ENCODE assay signal across 20 cellular contexts in the genomic region with DNA sequence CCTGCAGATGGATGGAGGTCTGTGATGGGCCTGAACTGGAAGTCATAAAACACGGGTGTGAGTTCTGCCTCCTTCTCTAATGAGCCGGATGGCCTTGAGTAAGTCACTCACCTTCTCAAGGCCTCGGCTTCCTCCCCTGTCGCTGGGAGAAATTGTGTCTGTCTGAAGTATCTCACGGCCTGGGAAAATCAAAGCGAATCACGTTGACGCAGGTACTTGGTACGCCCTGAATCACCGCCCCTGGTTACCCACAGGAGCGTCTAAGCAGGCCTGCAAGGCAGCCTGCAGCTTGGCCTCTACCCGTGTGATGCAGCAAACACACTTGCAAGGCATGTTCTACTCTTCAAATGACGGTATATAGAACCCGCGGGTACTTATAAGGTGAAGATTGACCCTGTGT. TPM values are rescaled to one million over a fixed set of nuclear protein-coding genes. Genes with fewer than 3 reads are reported as not detected.
A peak's percentile ranks its signal among the peaks of the same experiment; 100 is the strongest.
DNase-seq lines count a peak whose midpoint lies in the region; ATAC-seq, FAIRE-seq and TF ChIP-seq lines count a peak whose summit lies in the region.
"Had no signal": no experiment of that assay in that cellular context is flagged by ENCODE, and none has a peak within 500 bp of the region (broad histone marks: within the 10 kb centered on the region; RNA-seq: fewer than 3 reads in every experiment).

No MANE protein-coding gene starts in this region.

- no peaks in the 10 kb centered on the region for H3K36me3 ChIP-seq in left ventricle myocardium inferior
- H3K36me3 ChIP-seq in kidney (ENCODE audit: control insufficient read depth in 1 of 2, insufficient read depth in 2 of 2, low read length in 2 of 2): no peaks in the 10 kb centered on the region
- no peaks in the 10 kb centered on the region for H3K36me3 ChIP-seq in sigmoid colon
- H3K36me3 ChIP-seq in uterus: no peaks in the 10 kb centered on the region
- no peaks in the 10 kb centered on the region for H3K36me3 ChIP-seq in mucosa of descending colon (ENCODE audit: low read depth)
- H3K36me3 ChIP-seq: BLaER1 had no signal

- ATAC-seq in Right ventricle myocardium superior (ENCODE audit: poor library complexity) (no peak), GM19023 (IDR thresholded peaks at IDR 0.05; ENCODE audit: unreplicated experiment) (no peak), mucosa of descending colon (no peak)

- no peaks in the 10 kb centered on the region for H3K27me3 ChIP-seq in left ventricle myocardium inferior (ENCODE audit: low read depth)
- no peaks in the 10 kb centered on the region for H3K27me3 ChIP-seq in sigmoid colon
- H3K27me3 ChIP-seq in uterus: no peaks in the 10 kb centered on the region
- H3K27me3 ChIP-seq: BLaER1 had no signal

- no peaks in the 10 kb centered on the region for H3K9me3 ChIP-seq in left ventricle myocardium inferior (replicated peaks)
- H3K9me3 ChIP-seq in kidney (ENCODE audit: control insufficient read depth in 1 of 2, low read length in 2 of 2): no peaks in the 10 kb centered on the region
- no peaks in the 10 kb centered on the region for H3K9me3 ChIP-seq in sigmoid colon
- H3K9me3 ChIP-seq in uterus: no peaks in the 10 kb centered on the region
- no peaks in the 10 kb centered on the region for H3K9me3 ChIP-seq in mucosa of descending colon

- 89 to 91% methylated on average over 15 of the region's 15 CpGs for whole genome bisulfite sequencing in sigmoid colon, 2 donors

- no peak for FAIRE-seq in kidney (lab: Jason Lieb, UNC)
- FAIRE-seq: A204.1 had no signal

- H3K4me1 ChIP-seq in left ventricle myocardium inferior (peaks cover 26% of the 10 kb centered on the region), kidney (ENCODE audit: control insufficient read depth in 1 of 2, insufficient read depth in 1 of 2, low read depth in 1 of 2, low read length in 2 of 2) (no peaks in the 10 kb centered on the region), sigmoid colon (peaks cover 0 to 13% (median 11%) of the 10 kb centered on the region in 4 donors), uterus (no peaks in the 10 kb centered on the region), mucosa of descending colon (ENCODE audit: low read depth) (peaks cover 2% of the 10 kb centered on the region)

- TF ChIP-seq POLR2A in sigmoid colon (IDR thresholded peaks at IDR 0.05): no peak
- no peak for TF ChIP-seq POLR2A in uterus (IDR thresholded peaks at IDR 0.05)

- DNase-seq in left ventricle myocardium inferior (no peak), Right ventricle myocardium superior (no peak), kidney (no peak), sigmoid colon (no peak), uterus (no peak), mucosa of descending colon (no peak), epidermal melanocyte (ENCODE audit: insufficient read length, low spot score) (no peak)
- DNase-seq: CD8-positive, alpha-beta memory T cell; DMS79 treated with DMSO at 0.1 percent for 48 hours; GM23248; NCI-H1417 treated with DMSO at 0.1 percent for 48 hours; NCI-H2029; NCI-H2171; NCI-H446 treated with DMSO at 0.1 percent for 48 hours; NK-92 treated with Interleukin-12 subunit alpha and Interleukin-12 subunit beta, amount 100 ng/mL, for 24 hours had no signal

- H3K27ac ChIP-seq in left ventricle myocardium inferior (replicated peaks) (peak overlapping the region; percentile 86), kidney (ENCODE audit: low read depth in 2 of 2, low read length in 2 of 2) (peak overlapping the region; percentile 63), sigmoid colon (peak overlapping the region in 3 of 4 donors; percentile 18 to 58 (median 21)), uterus (peak overlapping the region; percentile 27 to 43)
- H3K27ac ChIP-seq: BLaER1, GM23248 had no signal

- H3K4me3 ChIP-seq in left ventricle myocardium inferior: no peak overlapping the region
- no peak overlapping the region for H3K4me3 ChIP-seq in kidney (ENCODE audit: low read length in 2 of 2)
- no peak overlapping the region for H3K4me3 ChIP-seq in sigmoid colon
- H3K4me3 ChIP-seq in uterus: no peak overlapping the region
- no peak overlapping the region for H3K4me3 ChIP-seq in mucosa of descending colon
- H3K4me3 ChIP-seq: BLaER1, GM23248, K562 had no signal

- no peak for TF ChIP-seq CTCF in left ventricle myocardium inferior (IDR thresholded peaks at IDR 0.05; ENCODE audit: borderline replicate concordance)
- TF ChIP-seq CTCF in kidney (IDR thresholded peaks at IDR 0.05; ENCODE audit: borderline replicate concordance, extremely low read depth, insufficient read depth): no peak
- TF ChIP-seq CTCF in sigmoid colon (IDR thresholded peaks at IDR 0.05): no peak
- no peak for TF ChIP-seq CTCF in uterus (IDR thresholded peaks at IDR 0.05)
- no peak for TF ChIP-seq CTCF in mucosa of descending colon (IDR thresholded peaks at IDR 0.05)

- no peak for TF ChIP-seq EP300 in sigmoid colon (IDR thresholded peaks at IDR 0.05)

- H3K9ac ChIP-seq in kidney (ENCODE audit: low read length in 2 of 2): no peak overlapping the region
- H3K9ac ChIP-seq: BLaER1, GM23248 had no signal

- intact Hi-C loops in left ventricle myocardium inferior (cut with micrococcal nuclease): no loop called here
- intact Hi-C loops in Right ventricle myocardium superior (cut with DNase I): no loop called here
- intact Hi-C loops in kidney (cut with DNase I): loop anchor here (10.0 kb wide), 1 partner anchor 107 kb away; no protein-coding TSS in a partner anchor
- intact Hi-C loops in sigmoid colon (cut with DNase I): no loop called here
- intact Hi-C loops in uterus (cut with DNase I; ENCODE audit: low total_unique reads): no loop called here
- intact Hi-C loops in mucosa of descending colon (cut with DNase I, micrococcal nuclease): no loop called here

RNA-seq across cellular contexts. Expression of a gene that starts 28.1 kb away (rescaled TPM):
- total RNA-seq in left ventricle myocardium inferior (55.5 TPM), Right ventricle myocardium superior (51.9 TPM), kidney (421 TPM), sigmoid colon (100 to 1,000 TPM; 240 to 453 (median 303) TPM), uterus (100 to 1,000 TPM; 161 to 275 (median 207) TPM), mucosa of descending colon (100 to 1,000 TPM; 452 to 723 (median 672) TPM)
- polyA plus RNA-seq in kidney (ENCODE audit: insufficient read depth, low read depth, low replicate concordance) (301 TPM), sigmoid colon (100 to 1,000 TPM; 180 to 548 (median 335) TPM)
- total RNA-seq: OCI-LY7 had no signal

RNA-seq across cellular contexts. Expression of a gene that starts 47.6 kb away (rescaled TPM):
- total RNA-seq in left ventricle myocardium inferior (250 TPM), Right ventricle myocardium superior (238 TPM), kidney (183 TPM), sigmoid colon (10 to 100 TPM; 36.7 to 98.0 (median 55.5) TPM), uterus (100 to 1,000 TPM; 122 to 949 (median 380) TPM), mucosa of descending colon (10 to 100 TPM; 34.3 to 82.5 (median 72.9) TPM)
- polyA plus RNA-seq in kidney (ENCODE audit: insufficient read depth, low read depth, low replicate concordance) (9.6 TPM), sigmoid colon (10 to 100 TPM in 1 of 3 donors, 1 to 10 TPM in 1, under 1 TPM in 1; 0.60 to 42.2 (median 1.2) TPM)
- total RNA-seq: GM23248 had no signal
- polyA plus RNA-seq: CD8-positive, alpha-beta memory T cell; K562 had no signal

Comparison
In these comparisons a context has a peak if more than half of its experiments do, and no peak if none do; other contexts are left out.
1. H3K27ac ChIP-seq: peak in every context shown above with its lines; median percentile 86 in left ventricle myocardium inferior; 63 in kidney; 35 in uterus; 21 in sigmoid colon.